In the genomic region with DNA sequence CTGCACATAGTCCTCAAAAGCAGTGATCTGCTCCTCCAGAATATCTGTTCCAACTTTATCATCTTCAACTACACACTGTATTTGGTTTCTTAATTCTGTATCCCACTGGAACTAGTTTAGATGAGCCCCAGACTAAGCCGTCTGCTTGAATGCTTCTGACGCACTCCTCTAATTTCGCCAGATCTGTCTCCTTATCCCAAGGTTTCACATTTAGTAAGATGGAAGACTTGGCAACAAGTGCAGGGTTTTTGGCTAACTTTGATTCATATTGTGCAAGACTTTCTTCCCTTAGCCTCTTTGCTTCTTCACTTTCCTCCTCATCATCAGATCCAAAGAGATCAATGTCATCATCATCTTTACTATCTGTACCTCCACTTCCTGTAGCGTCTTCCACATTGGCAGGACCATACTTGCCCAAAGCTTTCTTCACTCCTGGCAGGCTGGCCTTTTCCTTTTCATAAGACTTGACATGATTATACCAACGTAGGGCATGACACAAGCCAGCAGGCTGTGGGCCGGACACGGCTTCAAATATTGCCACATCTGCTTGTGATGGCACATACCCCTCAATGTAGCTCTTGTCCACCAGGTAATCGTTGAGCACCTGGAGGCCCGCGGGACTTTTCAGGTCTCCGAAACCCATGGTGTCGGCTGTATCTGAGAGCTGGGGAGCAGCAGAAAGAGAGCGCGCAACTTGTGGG, we compare ENCODE assay signal across 21 cellular contexts.
"Had no signal": no experiment of that assay in that cellular context is flagged by ENCODE, and none has a peak within 500 bp of the region (broad histone marks: within the 10 kb centered on the region; RNA-seq: fewer than 3 reads in every experiment).

No MANE protein-coding gene starts in this region.

- H3K27me3 Mint-ChIP-seq: activated naive CD8-positive, alpha-beta T cell treated with anti-CD3 and anti-CD28 coated beads, Interleukin-2, amount 10 ng/mL, durations not matched to agents 7 days and 5 days; memory B cell had no signal

- H3K27ac Mint-ChIP-seq: activated naive CD4-positive, alpha-beta T cell treated with anti-CD3 and anti-CD28 coated beads for 36 hours; activated naive CD8-positive, alpha-beta T cell treated with anti-CD3 and anti-CD28 coated beads, Interleukin-2, amount 10 ng/mL, durations not matched to agents 7 days and 5 days; activated T-cell treated with anti-CD3 and anti-CD28 coated beads, Interleukin-2, amount 50 U/mL, for 72 hours; immature natural killer cell; memory B cell; natural killer cell treated with Interleukin-12 subunit alpha and Interleukin-12 subunit beta and Interleukin-15 and Interleukin-18, amount 100 ng/mL, for 72 hours; WTC11 had no signal

- H3K4me3 ChIP-seq: SJSA1, thyroid gland, upper lobe of right lung had no signal

- H3K79me2 ChIP-seq: parathyroid adenoma had no signal

- H3K9ac ChIP-seq: parathyroid adenoma had no signal

- DNase-seq: activated CD4-positive, alpha-beta T cell treated with anti-CD3 and anti-CD28 coated beads, Interleukin-2, amount 50 U/mL, for 48 hours; activated effector memory CD4-positive, alpha-beta T cell treated with Interleukin-2 at 50 U/mL for 16 hours; activated naive CD4-positive, alpha-beta T cell treated with anti-CD3 and anti-CD28 coated beads for 36 hours; activated naive CD8-positive, alpha-beta T cell treated with anti-CD3 and anti-CD28 coated beads, Interleukin-2, amount 10 ng/mL, durations not matched to agents 7 days and 5 days; activated T-cell treated with anti-CD3 and anti-CD28 coated beads, Interleukin-2, amount 50 U/mL, for 72 hours; caudate nucleus; effector memory CD4-positive, alpha-beta T cell; immature natural killer cell; stimulated activated CD4-positive, alpha-beta T cell treated with anti-CD3 and anti-CD28 coated beads, Interleukin-4, amount 100 ng/mL, for 24 hours; stimulated activated naive CD4-positive, alpha-beta T cell treated with Interleukin-2 at 50 U/mL for 16 hours; T-helper 9 cell; thyroid gland; upper lobe of right lung had no signal

- ATAC-seq: activated T-cell treated with anti-CD3 and anti-CD28 coated beads, Interleukin-2, amount 50 U/mL, for 72 hours; esophagus mucosa; natural killer cell treated with Interleukin-12 subunit alpha and Interleukin-12 subunit beta and Interleukin-15 and Interleukin-18, amount 100 ng/mL, for 72 hours; upper lobe of right lung; WTC11 had no signal

- H3K9me3 Mint-ChIP-seq: activated naive CD4-positive, alpha-beta T cell treated with anti-CD3 and anti-CD28 coated beads for 36 hours; immature natural killer cell; memory B cell; natural killer cell treated with Interleukin-12 subunit alpha and Interleukin-12 subunit beta and Interleukin-15 and Interleukin-18, amount 100 ng/mL, for 72 hours; WTC11 had no signal

- H3K27ac ChIP-seq: neutrophil, parathyroid adenoma, SJSA1, thyroid gland, upper lobe of right lung had no signal

- H3K4me1 ChIP-seq: parathyroid adenoma, SJSA1, thyroid gland, upper lobe of right lung had no signal

- H2AFZ ChIP-seq: parathyroid adenoma had no signal

- H3K4me3 Mint-ChIP-seq: activated naive CD4-positive, alpha-beta T cell treated with anti-CD3 and anti-CD28 coated beads for 36 hours; activated naive CD8-positive, alpha-beta T cell treated with anti-CD3 and anti-CD28 coated beads, Interleukin-2, amount 10 ng/mL, durations not matched to agents 7 days and 5 days; activated T-cell treated with anti-CD3 and anti-CD28 coated beads, Interleukin-2, amount 50 U/mL, for 72 hours; immature natural killer cell; memory B cell; natural killer cell treated with Interleukin-12 subunit alpha and Interleukin-12 subunit beta and Interleukin-15 and Interleukin-18, amount 100 ng/mL, for 72 hours; WTC11 had no signal

- FAIRE-seq: endothelial cell of umbilical vein had no signal

- H3K9me3 ChIP-seq: neutrophil, SJSA1, thyroid gland, upper lobe of right lung had no signal

- H3K4me1 Mint-ChIP-seq: activated naive CD8-positive, alpha-beta T cell treated with anti-CD3 and anti-CD28 coated beads, Interleukin-2, amount 10 ng/mL, durations not matched to agents 7 days and 5 days; immature natural killer cell; memory B cell had no signal

- H3K36me3 ChIP-seq: neutrophil, SJSA1, thyroid gland, upper lobe of right lung had no signal

- H3K36me3 Mint-ChIP-seq: activated naive CD8-positive, alpha-beta T cell treated with anti-CD3 and anti-CD28 coated beads, Interleukin-2, amount 10 ng/mL, durations not matched to agents 7 days and 5 days; immature natural killer cell; memory B cell; natural killer cell treated with Interleukin-12 subunit alpha and Interleukin-12 subunit beta and Interleukin-15 and Interleukin-18, amount 100 ng/mL, for 72 hours; WTC11 had no signal

- H3K27me3 ChIP-seq: neutrophil, SJSA1, thyroid gland, upper lobe of right lung had no signal
